Comparison of ENCODE assay signal across 15 cellular contexts in the genomic region with DNA sequence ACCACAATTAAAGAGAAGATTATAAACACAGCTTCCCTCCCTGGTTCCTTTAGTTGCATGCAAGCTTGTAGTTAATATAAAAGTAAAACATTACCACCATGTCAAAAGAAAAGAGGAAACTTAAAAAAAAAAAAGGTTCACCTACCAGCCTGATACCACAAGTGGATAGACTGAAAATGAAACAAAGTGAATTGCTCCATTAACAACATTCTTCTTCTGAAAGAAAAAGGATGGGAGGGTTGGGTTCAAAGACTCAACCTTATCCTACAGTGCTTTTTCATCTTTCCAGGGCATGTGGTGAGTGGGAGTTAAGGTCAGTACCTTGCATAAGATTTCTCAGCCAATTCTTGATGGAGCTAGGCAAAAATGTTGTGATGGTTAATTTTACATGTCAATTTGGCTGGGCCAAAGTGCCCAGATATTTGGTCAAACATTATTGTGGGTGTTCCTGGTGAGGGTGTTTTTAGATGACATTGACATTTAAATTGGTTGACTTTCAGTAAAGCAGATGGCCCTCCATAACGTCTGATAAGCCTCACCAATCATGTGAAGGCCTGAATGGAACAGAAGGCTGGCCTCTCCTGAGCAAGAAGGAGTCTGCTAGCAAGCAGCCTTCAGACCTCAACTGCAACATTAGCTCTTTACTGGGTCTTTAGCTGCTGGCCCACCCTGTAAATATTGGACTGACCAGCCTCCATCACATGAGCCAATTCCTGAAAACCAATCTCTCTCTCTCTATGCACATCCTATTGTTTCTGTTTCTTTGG. TPM values are rescaled to one million over a fixed set of nuclear protein-coding genes. Genes with fewer than 3 reads are reported as not detected.
A peak's percentile ranks its signal among the peaks of the same experiment; 100 is the strongest.
DNase-seq lines count a peak whose midpoint lies in the region; ATAC-seq and TF ChIP-seq lines count a peak whose summit lies in the region.
"Had no signal": no experiment of that assay in that cellular context is flagged by ENCODE, and none has a peak within 500 bp of the region (broad histone marks: within the 10 kb centered on the region; RNA-seq: fewer than 3 reads in every experiment).

No MANE protein-coding gene starts in this region.

- H3K14ac ChIP-seq in IMR-90 (replicated peaks; ENCODE audit: low read depth, low read length), result no peak overlapping the region

- POLR2A ChIA-PET in IMR-90 (lab: Charles Lee; ENCODE audit: unreplicated experiment), result interaction anchor here (0.6 kb wide), 2 partner anchors 190 to 195 kb away, joined by 3 to 9 read pairs; partner anchors contain the start of gene ARF6
- POLR2A ChIA-PET in activated CD4-positive, alpha-beta memory T cell treated with anti-CD3 and anti-CD28 coated beads for 36 hours (lab: Charles Lee), result interaction anchor here (0.5 to 4.9 kb wide), 12 partner anchors 9 to 225 kb away, joined by 3 to 28 read pairs (median 4); partner anchors contain the start of gene VCPKMT

- H3K4me1 Mint-ChIP-seq in activated CD4-positive, alpha-beta memory T cell treated with anti-CD3 and anti-CD28 coated beads for 36 hours (ENCODE audit: low read depth), result peaks cover 81% of the 10 kb centered on the region
- H3K4me1 Mint-ChIP-seq in naive B cell, result peaks cover 74 to 87% (median 74%) of the 10 kb centered on the region in 3 donors

- no peaks in the 10 kb centered on the region for H3K27me3 ChIP-seq in IMR-90 (ENCODE audit: control insufficient read depth, insufficient read depth, low read length)
- H3K27me3 ChIP-seq in smooth muscle cell (ENCODE audit: low read depth), result no peaks in the 10 kb centered on the region
- H3K27me3 ChIP-seq: thyroid gland had no signal

- TF ChIP-seq CTCF in IMR-90 (conservative IDR thresholded peaks at IDR 0.05; ENCODE audit: low read depth, low read length) (no peak), smooth muscle cell (IDR thresholded peaks at IDR 0.05; ENCODE audit: borderline replicate concordance, insufficient read depth, poor library complexity, severe bottlenecking) (no peak)

- no peaks in the 10 kb centered on the region for H4K20me1 ChIP-seq in IMR-90 (ENCODE audit: insufficient read depth, low read length)
- no peaks in the 10 kb centered on the region for H4K20me1 ChIP-seq in smooth muscle cell (ENCODE audit: low read depth)

- H2AK5ac ChIP-seq in IMR-90 (ENCODE audit: low read depth, low read length), result no peak overlapping the region

- H3K27me3 Mint-ChIP-seq in activated CD4-positive, alpha-beta memory T cell treated with anti-CD3 and anti-CD28 coated beads for 36 hours, result no peaks in the 10 kb centered on the region
- H3K27me3 Mint-ChIP-seq in naive B cell, result no peaks in the 10 kb centered on the region

- dilution Hi-C loops in IMR-90 (cut with HindIII; ENCODE audit: low sequenced_read_pairs, unreplicated experiment), result no loop called here

- H2BK120ac ChIP-seq in IMR-90 (ENCODE audit: low read depth, low read length), result no peak overlapping the region

- WGBS in IMR-90 (ENCODE audit: extremely low coverage in 2 of 2, insufficient read length in 1 of 2), 2 experiments, result 80% methylated on average over 1 of the region's 1 CpG; no CpG with 5 or more reads in 1 of the 2 experiments
- 12% methylated on average over 1 of the region's 1 CpG for WGBS in smooth muscle cell (ENCODE audit: low lambda C conversion rate)

- H3K4ac ChIP-seq in IMR-90 (ENCODE audit: low read depth, low read length), result no peak overlapping the region

- TF ChIP-seq POLR2A in IMR-90 (IDR thresholded peaks at IDR 0.05; ENCODE audit: low read depth, low read length), result no peak

- no peak overlapping the region for H3K27ac ChIP-seq in IMR-90 (ENCODE audit: insufficient read depth, low read length)
- H3K27ac ChIP-seq in smooth muscle cell (ENCODE audit: low read depth), result no peak overlapping the region
- H3K27ac ChIP-seq: A549, coronary artery, thyroid gland had no signal

- H3F3A ChIP-seq in smooth muscle cell (ENCODE audit: low read depth), result peaks cover 13% of the 10 kb centered on the region

- H3K4me2 ChIP-seq in IMR-90 (ENCODE audit: low read depth, low read length) (no peak overlapping the region), smooth muscle cell (no peak overlapping the region)
- H3K4me2 ChIP-seq: A549 had no signal

- peaks cover 9% of the 10 kb centered on the region for H3K9me1 ChIP-seq in IMR-90 (ENCODE audit: insufficient read depth, low read length)

- H2BK20ac ChIP-seq in IMR-90 (ENCODE audit: low read depth, low read length), result no peak overlapping the region

- H2BK15ac ChIP-seq in IMR-90 (ENCODE audit: low read depth, low read length), result no peak overlapping the region

- H3K4me3 ChIP-seq in IMR-90 (ENCODE audit: insufficient read depth, low read depth, low read length) (no peak overlapping the region), smooth muscle cell (no peak overlapping the region)
- H3K4me3 ChIP-seq: A549, coronary artery, thyroid gland had no signal

- peak; percentile 15 for DNase-seq in NCI-H82 (lab: John Stamatoyannopoulos, UW)
- DNase-seq in NCI-H82 treated with DMSO at 0.1 percent for 48 hours (lab: John Stamatoyannopoulos, UW; ENCODE audit: unreplicated experiment), result no peak
- no peak for DNase-seq in IMR-90
- DNase-seq in activated CD4-positive, alpha-beta memory T cell treated with anti-CD3 and anti-CD28 coated beads for 36 hours, result no peak
- peak; percentile 67 for DNase-seq in naive B cell
- DNase-seq in SKM-1 treated with dmso at 0.1 percent for 144 hours (lab: John Stamatoyannopoulos, UW; ENCODE audit: unreplicated experiment), result no peak
- DNase-seq in smooth muscle cell (lab: John Stamatoyannopoulos, UW; ENCODE audit: unreplicated experiment), result no peak
- DNase-seq: amygdala; DMS53; midbrain; stimulated activated CD4-positive, alpha-beta T cell treated with anti-CD3 and anti-CD28 coated beads, Interleukin-12 subunit alpha, Interleukin-12 subunit beta, amount 100 ng/mL, for 4 hours; thyroid gland had no signal

- H3K23ac ChIP-seq in IMR-90 (ENCODE audit: low read depth, low read length), result 0 out of 2 replicates have a peak overlapping the region, but pooled peaks have one; percentile 34

- in situ Hi-C loops in IMR-90 (cut with MboI; ENCODE audit: low sequenced_read_pairs), result no loop called here

- intact Hi-C loops in IMR-90 (cut with micrococcal nuclease), result no loop called here
- intact Hi-C loops in activated CD4-positive, alpha-beta memory T cell treated with anti-CD3 and anti-CD28 coated beads for 36 hours (cut with micrococcal nuclease), result no loop called here

- H3K56ac ChIP-seq in IMR-90 (ENCODE audit: extremely low read depth, insufficient read depth, low read length), result no peak overlapping the region

- no peak overlapping the region for H4K8ac ChIP-seq in IMR-90 (ENCODE audit: low read depth in 2 of 2, low read length in 2 of 2)

- H2AFZ ChIP-seq in IMR-90 (replicated peaks; ENCODE audit: low read length, poor library complexity) (no peak overlapping the region), smooth muscle cell (ENCODE audit: low read depth) (no peak overlapping the region)

- H3K9ac ChIP-seq in IMR-90 (ENCODE audit: low read depth, low read length) (no peak overlapping the region), smooth muscle cell (ENCODE audit: low read depth) (no peak overlapping the region)

- H4K91ac ChIP-seq in IMR-90 (ENCODE audit: insufficient read depth, low read depth, low read length), result no peak overlapping the region

- no peaks in the 10 kb centered on the region for H3K9me3 Mint-ChIP-seq in activated CD4-positive, alpha-beta memory T cell treated with anti-CD3 and anti-CD28 coated beads for 36 hours
- peaks cover 0 to 5% (median 0%) of the 10 kb centered on the region in 7 donors for H3K9me3 Mint-ChIP-seq in naive B cell

- H4K5ac ChIP-seq in IMR-90 (ENCODE audit: low read depth, low read length), result no peak overlapping the region

- no peak for ATAC-seq in IMR-90 (ENCODE audit: low read depth)
- ATAC-seq in naive B cell (ENCODE audit: low read depth in 2 of 2), result peak in 1 of 2 donors; percentile 9
- ATAC-seq in GM21619 (IDR thresholded peaks at IDR 0.05; ENCODE audit: unreplicated experiment), result no peak
- ATAC-seq: A549 had no signal

- H3K36me3 ChIP-seq in IMR-90 (ENCODE audit: control insufficient read depth, insufficient read depth, low read length) (peaks cover 1% of the 10 kb centered on the region; the same call in 1 of the 2 replicates), smooth muscle cell (ENCODE audit: low read depth) (no peaks in the 10 kb centered on the region)
- H3K36me3 ChIP-seq: thyroid gland had no signal

- H3K27ac Mint-ChIP-seq in activated CD4-positive, alpha-beta memory T cell treated with anti-CD3 and anti-CD28 coated beads for 36 hours, result peak overlapping the region; percentile 52
- H3K27ac Mint-ChIP-seq in naive B cell, result peak overlapping the region; percentile 89 to 96 (median 92)

- no peak overlapping the region for H3K18ac ChIP-seq in IMR-90 (ENCODE audit: low read depth, low read length)

- H3K9me3 ChIP-seq in IMR-90 (ENCODE audit: control insufficient read depth, insufficient read depth, low read length) (no peaks in the 10 kb centered on the region), smooth muscle cell (replicated peaks; ENCODE audit: low read depth) (no peaks in the 10 kb centered on the region)
- H3K9me3 ChIP-seq: A549, thyroid gland had no signal

- H3K79me2 ChIP-seq in smooth muscle cell (ENCODE audit: low read depth), result no peaks in the 10 kb centered on the region

- H2BK5ac ChIP-seq in IMR-90 (ENCODE audit: low read depth, low read length, poor library complexity, severe bottlenecking), result no peak overlapping the region

- H3K36me3 Mint-ChIP-seq in activated CD4-positive, alpha-beta memory T cell treated with anti-CD3 and anti-CD28 coated beads for 36 hours, result no peaks in the 10 kb centered on the region
- H3K36me3 Mint-ChIP-seq in naive B cell, result peaks cover 9 to 16% of the 10 kb centered on the region in 2 donors

- H2AK9ac ChIP-seq in IMR-90 (replicated peaks; ENCODE audit: low read depth, low read length, poor library complexity), result no peak overlapping the region

- CTCF ChIA-PET in IMR-90 (lab: Yijun Ruan, JAX), result interaction anchor here (0.7 to 1.5 kb wide), 2 partner anchors 26 to 226 kb away, joined by 3 read pairs; no protein-coding TSS in a partner anchor
- CTCF ChIA-PET in activated CD4-positive, alpha-beta memory T cell treated with anti-CD3 and anti-CD28 coated beads for 36 hours (lab: Charles Lee), result interaction anchor here (0.7 to 4.1 kb wide), 10 partner anchors 9 to 235 kb away, joined by 3 to 20 read pairs (median 4); partner anchors contain the start of gene NEMF

- no TSS peak for BruUV-seq in IMR-90 (replicated peaks; lab: Mats Ljungman, UMichigan)

- peak overlapping the region; percentile 27 for H3K4me3 Mint-ChIP-seq in activated CD4-positive, alpha-beta memory T cell treated with anti-CD3 and anti-CD28 coated beads for 36 hours
- H3K4me3 Mint-ChIP-seq in naive B cell, result peak overlapping the region; percentile 24 to 86 (median 70)

- H3K4me1 ChIP-seq in IMR-90 (ENCODE audit: control insufficient read depth, insufficient read depth, low read length) (peaks cover 13% of the 10 kb centered on the region), smooth muscle cell (ENCODE audit: low read depth) (peaks cover 2% of the 10 kb centered on the region)
- H3K4me1 ChIP-seq: thyroid gland had no signal

- TF ChIP-seq RAD21 in IMR-90 (IDR thresholded peaks at IDR 0.05; ENCODE audit: low read length), result no peak

- H3K79me1 ChIP-seq in IMR-90 (ENCODE audit: low read depth in 1 of 2, low read length in 2 of 2), result no peaks in the 10 kb centered on the region

RNA-seq across cellular contexts. Expression of gene VCPKMT, which starts 28.8 kb away (rescaled TPM):
- total RNA-seq in IMR-90 (2012; rRNA removed) (2.5 and 4.7 TPM in 2 replicates), smooth muscle cell (13.0 and 22.6 TPM in 2 replicates)
- polyA plus RNA-seq in IMR-90 (2012; rRNA removed) (4.7 and 5.2 TPM in 2 replicates), naive B cell (ENCODE audit: low read depth in 6 of 6) (10 to 100 TPM; 24.5 to 43.3 (median 36.5) TPM), smooth muscle cell (15.6 and 17.0 TPM in 2 replicates)
- polyA plus RNA-seq in IMR-90 (2012; cell fraction: cytosol; rRNA removed), result 2.1 and 3.1 TPM in 2 replicates
- polyA plus RNA-seq in IMR-90 (2012; cell fraction: nucleus; rRNA removed; ENCODE audit: low replicate concordance), result 7.2 and 10.5 TPM in 2 replicates
- total RNA-seq in activated CD4-positive, alpha-beta memory T cell treated with anti-CD3 and anti-CD28 coated beads for 36 hours, result 10 to 100 TPM in 1 of 2 experiments, 1 to 10 TPM in 1; 7.7 to 10.1 TPM

Comparison
In these comparisons a context has a peak if more than half of its experiments do, and no peak if none do; other contexts are left out.
1. DNase-seq: peak in NCI-H82 (single experiment) and naive B cell (single experiment); none in NCI-H82 treated with DMSO at 0.1 percent for 48 hours (single experiment), IMR-90 (single experiment), activated CD4-positive, alpha-beta memory T cell treated with anti-CD3 and anti-CD28 coated beads for 36 hours (single experiment), SKM-1 treated with dmso at 0.1 percent for 144 hours (single experiment) and smooth muscle cell (single experiment).